9 cellular contexts compared by ENCODE assay signal in genomic region chr20:10603971-10604864, GRCh38.
DNase-seq lines count a peak whose midpoint lies in the region; ATAC-seq and TF ChIP-seq lines count a peak whose summit lies in the region.
"Had no signal": no experiment of that assay in that cellular context is flagged by ENCODE, and none has a peak within 500 bp of the region (broad histone marks: within the 10 kb centered on the region; RNA-seq: fewer than 3 reads in every experiment).

No MANE protein-coding gene starts in this region.

- H3K4me1 ChIP-seq in foreskin keratinocyte = peaks cover 16% of the 10 kb centered on the region

- intact Hi-C loops in activated naive CD4-positive, alpha-beta T cell treated with anti-CD3 and anti-CD28 coated beads for 36 hours (cut with micrococcal nuclease) = no loop called here

- H3K9me3 Mint-ChIP-seq in progenitor cell of endocrine pancreas (ENCODE audit: low read depth) = no peaks in the 10 kb centered on the region
- H3K9me3 Mint-ChIP-seq in activated naive CD4-positive, alpha-beta T cell treated with anti-CD3 and anti-CD28 coated beads for 36 hours = no peaks in the 10 kb centered on the region

- peak overlapping the region; percentile 64 for H3K27ac ChIP-seq in foreskin keratinocyte

- peaks cover 10% of the 10 kb centered on the region for H3K36me3 Mint-ChIP-seq in progenitor cell of endocrine pancreas (ENCODE audit: insufficient read depth)
- peaks cover 23% of the 10 kb centered on the region for H3K36me3 Mint-ChIP-seq in activated naive CD4-positive, alpha-beta T cell treated with anti-CD3 and anti-CD28 coated beads for 36 hours (ENCODE audit: low read depth)

- DNase-seq in EL (peak; percentile 92), T1000 (lab: John Stamatoyannopoulos, UW) (peak; percentile 36), foreskin keratinocyte (peak in 1 of 2 donors; percentile 76), progenitor cell of endocrine pancreas (ENCODE audit: low spot score, unreplicated experiment) (no peak), HUDEP-2 (lab: John Stamatoyannopoulos, UW; ENCODE audit: unreplicated experiment in 76 of 76) (no peak)
- no peak for DNase-seq in activated naive CD4-positive, alpha-beta T cell treated with anti-CD3 and anti-CD28 coated beads for 36 hours
- DNase-seq in activated effector memory CD4-positive, alpha-beta T cell treated with anti-CD3 and anti-CD28 coated beads, Interleukin-2, amount 50 U/mL, for 16 hours = no peak
- DNase-seq: NCI-H2029 treated with DMSO at 0.1 percent for 48 hours had no signal

- no peaks in the 10 kb centered on the region for H3K27me3 Mint-ChIP-seq in progenitor cell of endocrine pancreas
- H3K27me3 Mint-ChIP-seq in activated naive CD4-positive, alpha-beta T cell treated with anti-CD3 and anti-CD28 coated beads for 36 hours (ENCODE audit: low read depth) = no peaks in the 10 kb centered on the region

- peaks cover 10% of the 10 kb centered on the region for H3K4me1 Mint-ChIP-seq in progenitor cell of endocrine pancreas (ENCODE audit: low read depth)
- H3K4me1 Mint-ChIP-seq in activated naive CD4-positive, alpha-beta T cell treated with anti-CD3 and anti-CD28 coated beads for 36 hours (ENCODE audit: low read depth) = peaks cover 4% of the 10 kb centered on the region

- H3K4me3 Mint-ChIP-seq in progenitor cell of endocrine pancreas (ENCODE audit: low read depth) = no peak overlapping the region
- H3K4me3 Mint-ChIP-seq in activated naive CD4-positive, alpha-beta T cell treated with anti-CD3 and anti-CD28 coated beads for 36 hours = no peak overlapping the region

- CTCF ChIA-PET in activated naive CD4-positive, alpha-beta T cell treated with anti-CD3 and anti-CD28 coated beads for 36 hours (lab: Charles Lee) = no interaction called here

- H3K27ac Mint-ChIP-seq in progenitor cell of endocrine pancreas = peak overlapping the region; percentile 67
- no peak overlapping the region for H3K27ac Mint-ChIP-seq in activated naive CD4-positive, alpha-beta T cell treated with anti-CD3 and anti-CD28 coated beads for 36 hours

- ATAC-seq in foreskin keratinocyte = peak; percentile 81
- ATAC-seq in HG03565 (IDR thresholded peaks at IDR 0.05; ENCODE audit: unreplicated experiment) = no peak

- no peak for TF ChIP-seq CTCF in foreskin keratinocyte (conservative IDR thresholded peaks at IDR 0.05)
- no peak for TF ChIP-seq CTCF in progenitor cell of endocrine pancreas (IDR thresholded peaks at IDR 0.05; ENCODE audit: unreplicated experiment)

- H3K27me3 ChIP-seq in foreskin keratinocyte = no peaks in the 10 kb centered on the region

Comparison
In these comparisons a context has a peak if more than half of its experiments do, and no peak if none do; other contexts are left out.
1. DNase-seq: peak in EL (single experiment) and T1000 (single experiment); none in progenitor cell of endocrine pancreas (single experiment), activated naive CD4-positive, alpha-beta T cell treated with anti-CD3 and anti-CD28 coated beads for 36 hours (single experiment), HUDEP-2 (0 of 76) and activated effector memory CD4-positive, alpha-beta T cell treated with anti-CD3 and anti-CD28 coated beads, Interleukin-2, amount 50 U/mL, for 16 hours (single experiment).